In the genomic region with DNA sequence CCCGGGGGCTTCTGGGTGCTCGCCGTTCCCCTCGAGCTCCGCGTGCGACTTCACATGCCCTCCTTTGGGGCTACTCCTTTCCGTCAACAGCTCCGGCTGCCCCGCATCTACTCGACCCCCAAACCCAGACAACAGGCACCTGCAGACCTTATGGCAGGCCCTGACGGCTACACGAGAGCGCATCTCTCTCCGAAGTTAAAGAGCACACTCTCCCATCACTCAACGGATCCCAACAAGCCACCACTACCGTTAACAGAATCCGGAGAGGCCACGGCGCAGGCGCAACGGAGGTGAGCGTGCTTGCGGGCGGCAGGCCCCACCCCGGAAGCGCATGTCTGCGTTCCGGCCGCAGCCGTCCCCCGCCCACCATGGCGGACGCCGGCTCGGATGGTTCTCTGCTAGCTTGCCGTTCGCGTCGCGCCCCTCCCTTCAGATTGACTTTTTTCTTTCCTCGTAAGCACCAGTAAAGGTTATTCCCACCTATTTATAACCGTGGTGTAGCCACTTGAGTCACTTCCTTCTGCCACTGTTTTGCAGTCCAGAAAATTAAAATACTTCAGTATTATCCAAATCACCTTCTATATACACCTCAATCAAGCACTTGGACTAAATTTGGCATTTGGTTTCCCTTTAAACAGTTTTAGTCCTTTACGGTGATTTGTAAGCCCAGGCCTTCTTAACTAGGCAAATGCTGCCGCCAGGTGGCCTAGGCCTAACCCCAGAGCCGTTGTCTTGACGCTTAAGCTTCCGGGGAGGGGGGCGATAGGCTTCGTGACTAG, we compare ENCODE assay signal across 8 cellular contexts. TPM values are rescaled to one million over a fixed set of nuclear protein-coding genes. Genes with fewer than 3 reads are reported as not detected.
DNase-seq lines count a peak whose midpoint lies in the region; ATAC-seq and TF ChIP-seq lines count a peak whose summit lies in the region.

POLG2 (minus strand) TSS at position 269 of the 779 bp plus-strand sequence; CDS start at position 183, 86 bp downstream.

- no peaks in the 10 kb centered on the region for H3K9me3 ChIP-seq in thymus (ENCODE audit: control insufficient read depth)

- WGBS in thymus, result 1% methylated on average over 50 of the region's 50 CpGs

- H3K36me3 Mint-ChIP-seq in activated naive CD4-positive, alpha-beta T cell treated with anti-CD3 and anti-CD28 coated beads, Interleukin-2, amount 50 U/mL, for 72 hours, result peaks cover 42 to 65% of the 10 kb centered on the region in 2 donors
- no peaks in the 10 kb centered on the region for H3K36me3 Mint-ChIP-seq in glutamatergic neuron (ENCODE audit: unreplicated experiment)
- peaks cover 43% of the 10 kb centered on the region for H3K36me3 Mint-ChIP-seq in osteocyte (ENCODE audit: unreplicated experiment)

- peak within 1 kb of the TSS; percentile 94 for H3K27ac ChIP-seq in thymus (ENCODE audit: low read depth)

- peaks cover 38% of the 10 kb centered on the region for H3K36me3 ChIP-seq in thymus (ENCODE audit: control insufficient read depth, insufficient read depth)

- peak within 1 kb of the TSS; percentile 100 for H3K4me3 Mint-ChIP-seq in glutamatergic neuron (ENCODE audit: unreplicated experiment)
- H3K4me3 Mint-ChIP-seq in osteocyte (ENCODE audit: unreplicated experiment), result peak within 1 kb of the TSS; percentile 99

- peak within 1 kb of the TSS; percentile 76 for H3K4me3 ChIP-seq in GM12865 (ENCODE audit: low read depth, low read length)
- H3K4me3 ChIP-seq in thymus (ENCODE audit: low read length), result peak within 1 kb of the TSS; percentile 82

- H3K9me3 Mint-ChIP-seq in activated naive CD4-positive, alpha-beta T cell treated with anti-CD3 and anti-CD28 coated beads, Interleukin-2, amount 50 U/mL, for 72 hours, result no peaks in the 10 kb centered on the region
- H3K9me3 Mint-ChIP-seq in glutamatergic neuron (ENCODE audit: unreplicated experiment) (peaks cover 10% of the 10 kb centered on the region), osteocyte (ENCODE audit: unreplicated experiment) (no peaks in the 10 kb centered on the region)

- no peaks in the 10 kb centered on the region for H3K27me3 ChIP-seq in thymus (ENCODE audit: control insufficient read depth, insufficient read depth)

- H3K27me3 Mint-ChIP-seq in glutamatergic neuron (ENCODE audit: unreplicated experiment) (peaks cover 4% of the 10 kb centered on the region), osteocyte (ENCODE audit: unreplicated experiment) (no peaks in the 10 kb centered on the region)

- H3K27ac Mint-ChIP-seq in activated naive CD4-positive, alpha-beta T cell treated with anti-CD3 and anti-CD28 coated beads, Interleukin-2, amount 50 U/mL, for 72 hours, result peak within 1 kb of the TSS; percentile 100
- H3K27ac Mint-ChIP-seq in glutamatergic neuron (ENCODE audit: unreplicated experiment), result peak within 1 kb of the TSS; percentile 93
- H3K27ac Mint-ChIP-seq in osteocyte (ENCODE audit: unreplicated experiment), result peak within 1 kb of the TSS; percentile 93

- peak; percentile 97 for DNase-seq in GM12865 (ENCODE audit: low read depth)
- peak; percentile 89 for DNase-seq in NCI-H1105 (lab: John Stamatoyannopoulos, UW)
- DNase-seq in SKM-1 (lab: John Stamatoyannopoulos, UW; ENCODE audit: unreplicated experiment), result peak; percentile 89
- peak; percentile 95 to 96 for DNase-seq in activated naive CD4-positive, alpha-beta T cell treated with anti-CD3 and anti-CD28 coated beads, Interleukin-2, amount 50 U/mL, for 72 hours (ENCODE audit: low spot score in 2 of 2)
- peak; percentile 98 for DNase-seq in glutamatergic neuron
- peak; percentile 98 for DNase-seq in osteocyte (ENCODE audit: extremely low spot score, unreplicated experiment)

- TF ChIP-seq CTCF in GM12865 (IDR thresholded peaks at IDR 0.05; ENCODE audit: insufficient read depth, low read depth, low read length, missing control alignments) (peak; percentile 59), glutamatergic neuron (IDR thresholded peaks at IDR 0.05; ENCODE audit: partially characterized antibody, unreplicated experiment) (peak; percentile 61), osteocyte (IDR thresholded peaks at IDR 0.05) (peak; percentile 54)

- H3K4me1 ChIP-seq in thymus (ENCODE audit: control insufficient read depth, insufficient read depth, low read length), result peaks cover 16% of the 10 kb centered on the region

- peak; percentile 88 for ATAC-seq in HG02642 (IDR thresholded peaks at IDR 0.05; ENCODE audit: poor library complexity, unreplicated experiment)
- peak; percentile 74 to 75 for ATAC-seq in activated naive CD4-positive, alpha-beta T cell treated with anti-CD3 and anti-CD28 coated beads, Interleukin-2, amount 50 U/mL, for 72 hours

- H3K4me1 Mint-ChIP-seq in glutamatergic neuron (ENCODE audit: low read depth, unreplicated experiment) (peaks cover 26% of the 10 kb centered on the region), osteocyte (ENCODE audit: unreplicated experiment) (peaks cover 58% of the 10 kb centered on the region)

RNA-seq across cellular contexts. Expression of gene POLG2, which starts in this region (rescaled TPM):
- total RNA-seq in activated naive CD4-positive, alpha-beta T cell treated with anti-CD3 and anti-CD28 coated beads, Interleukin-2, amount 50 U/mL, for 72 hours, result 10 to 100 TPM; 35.2 to 71.6 TPM
- total RNA-seq in glutamatergic neuron (ENCODE audit: unreplicated experiment), result 25.7 TPM
- total RNA-seq in osteocyte, result 16.0 and 18.3 TPM in 2 replicates
- polyA plus RNA-seq in thymus, result 24.4 TPM

Comparison
In these comparisons a context has a peak if more than half of its experiments do, and no peak if none do; other contexts are left out.
1. Peak in every context shown above with its lines: DNase-seq, ATAC-seq, H3K4me3 ChIP-seq and H3K27ac ChIP-seq.